Comparison of ENCODE assay signal across 8 cellular contexts in the genomic region with DNA sequence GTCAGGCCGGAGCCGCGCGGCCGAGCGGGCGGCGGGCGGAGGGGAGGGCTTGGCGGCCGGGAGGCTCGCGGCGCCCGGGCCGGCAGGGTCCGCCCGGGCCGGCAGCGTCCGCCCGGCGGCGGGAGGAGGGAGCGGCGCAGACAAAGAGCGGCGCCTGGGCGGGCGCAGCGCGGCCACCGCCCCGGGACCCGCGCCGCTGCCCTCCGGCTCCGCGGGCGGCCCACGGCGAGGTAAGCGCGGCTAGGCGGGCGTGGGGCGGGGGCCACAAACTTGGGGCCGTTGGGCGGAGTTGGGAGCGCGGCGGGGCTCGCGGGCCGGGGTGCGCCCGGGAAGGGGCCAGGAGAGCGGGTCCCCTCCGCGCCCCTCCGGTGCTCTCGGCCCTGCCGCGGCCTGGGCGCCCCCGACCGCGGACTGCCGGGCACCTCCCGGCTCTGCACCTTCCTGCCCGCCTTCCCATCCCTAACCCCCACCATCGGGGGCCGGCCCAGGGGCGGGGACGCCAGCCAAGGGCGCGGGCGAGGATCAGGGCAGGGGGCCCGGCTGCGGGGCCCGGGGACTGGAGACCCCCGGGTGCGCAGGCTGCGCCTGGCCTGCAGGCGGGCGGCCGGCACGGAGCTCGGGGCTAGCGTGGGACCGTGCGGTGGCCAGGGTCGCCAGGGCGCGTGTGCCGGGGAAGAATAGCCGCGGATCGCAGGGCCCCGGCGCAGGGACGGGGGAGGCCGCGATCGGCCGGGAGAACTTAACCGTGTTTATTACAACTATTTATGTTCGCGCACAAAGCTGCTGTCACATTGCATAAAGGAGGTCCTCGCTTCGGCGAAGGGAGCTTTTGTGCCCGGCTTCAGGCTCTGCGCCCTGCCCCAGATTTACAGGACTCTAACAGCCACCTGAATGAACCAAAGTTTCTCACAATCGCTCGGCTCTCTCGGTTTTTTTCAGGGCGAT. TPM values are rescaled to one million over a fixed set of nuclear protein-coding genes. Genes with fewer than 3 reads are reported as not detected.
DNase-seq lines count a peak whose midpoint lies in the region; ATAC-seq and TF ChIP-seq lines count a peak whose summit lies in the region.

TSS of gene NCK2 (plus strand) at position 4 of the 945 bp plus-strand sequence. CDS start 110,152 bp downstream, outside the sequence.

- H3K9me3 ChIP-seq in adipocyte (ENCODE audit: control insufficient read depth, low read length) = no peaks in the 10 kb centered on the region
- H3K9me3 ChIP-seq in left ventricle myocardium inferior (replicated peaks) = no peaks in the 10 kb centered on the region
- H3K9me3 ChIP-seq in prostate gland = no peaks in the 10 kb centered on the region

- H3K4me1 ChIP-seq in adipocyte (ENCODE audit: control insufficient read depth, insufficient read depth, low read length) (peaks cover 10% of the 10 kb centered on the region), left ventricle myocardium inferior (peaks cover 64% of the 10 kb centered on the region), prostate gland (replicated peaks) (no peaks in the 10 kb centered on the region)

- peak; percentile 38 for DNase-seq in stimulated activated CD4-positive, alpha-beta T cell treated with anti-CD3 and anti-CD28 coated beads, Interleukin-4, amount 100 ng/mL, for 1 hour
- DNase-seq in stimulated activated CD4-positive, alpha-beta T cell treated with anti-CD3 and anti-CD28 coated beads, Interleukin-15, amount 100 ng/mL, for 24 hours = no peak
- DNase-seq in NCI-H2227 (lab: John Stamatoyannopoulos, UW; ENCODE audit: unreplicated experiment) (peak; percentile 42), adipocyte (ENCODE audit: low read depth) (peak; percentile 68), left ventricle myocardium inferior (peak; percentile 19), prostate gland (ENCODE audit: low spot score) (peak; percentile 11), HPDE6-E6E7 (ENCODE audit: extremely low spot score) (no peak)

- H3K27me3 ChIP-seq in adipocyte (replicated peaks; ENCODE audit: control insufficient read depth, insufficient read depth, low read length) (peaks cover 5% of the 10 kb centered on the region), left ventricle myocardium inferior (ENCODE audit: low read depth) (no peaks in the 10 kb centered on the region), prostate gland (replicated peaks; ENCODE audit: insufficient read depth) (no peaks in the 10 kb centered on the region)

- H3K4me3 ChIP-seq in adipocyte (ENCODE audit: low read length) (peak within 1 kb of the TSS; percentile 87), left ventricle myocardium inferior (peak within 1 kb of the TSS; percentile 89), prostate gland (peak within 1 kb of the TSS; percentile 92 to 96)

- intact Hi-C loops in left ventricle myocardium inferior (cut with micrococcal nuclease) = no loop called here
- intact Hi-C loops in prostate gland (cut with DNase I) = loop anchor here (5.0 kb wide), 2 partner anchors 47 to 327 kb away; no protein-coding TSS in a partner anchor

- under 1% methylated on average over 96 of the region's 119 CpGs for WGBS in prostate gland

- no peaks in the 10 kb centered on the region for H3K36me3 ChIP-seq in adipocyte (ENCODE audit: control insufficient read depth, insufficient read depth, low read length, severe bottlenecking)
- no peaks in the 10 kb centered on the region for H3K36me3 ChIP-seq in left ventricle myocardium inferior
- H3K36me3 ChIP-seq in prostate gland = no peaks in the 10 kb centered on the region

- peak within 1 kb of the TSS; percentile 93 for H3K27ac ChIP-seq in left ventricle myocardium inferior (replicated peaks)
- H3K27ac ChIP-seq in prostate gland = peak within 1 kb of the TSS; percentile 89 to 92

- ATAC-seq in HG02588 (IDR thresholded peaks at IDR 0.05; ENCODE audit: unreplicated experiment) = peak; percentile 22

- H3K9ac ChIP-seq in adipocyte (ENCODE audit: low read length) = peak within 1 kb of the TSS; percentile 84

- peak; percentile 44 for TF ChIP-seq CTCF in left ventricle myocardium inferior (IDR thresholded peaks at IDR 0.05; ENCODE audit: borderline replicate concordance)
- peak in 1 of 4 experiments; percentile 33 for TF ChIP-seq CTCF in prostate gland (IDR thresholded peaks at IDR 0.05)

- peak; percentile 27 for TF ChIP-seq POLR2A in prostate gland (IDR thresholded peaks at IDR 0.05)

RNA-seq across cellular contexts. Expression of gene NCK2, which starts in this region (rescaled TPM):
- total RNA-seq in left ventricle myocardium inferior (24.7 TPM), prostate gland (100 to 1,000 TPM in 1 of 2 donors, 10 to 100 TPM in 1; 39.0 to 144 TPM)

Comparison
In these comparisons a context has a peak if more than half of its experiments do, and no peak if none do; other contexts are left out.
1. DNase-seq: peak in stimulated activated CD4-positive, alpha-beta T cell treated with anti-CD3 and anti-CD28 coated beads, Interleukin-4, amount 100 ng/mL, for 1 hour (single experiment), NCI-H2227 (single experiment), adipocyte (single experiment), left ventricle myocardium inferior (single experiment) and prostate gland (single experiment); none in stimulated activated CD4-positive, alpha-beta T cell treated with anti-CD3 and anti-CD28 coated beads, Interleukin-15, amount 100 ng/mL, for 24 hours (single experiment) and HPDE6-E6E7 (single experiment).
2. Peak in every context shown above with its lines, with median percentiles within 50 percentile points of each other: H3K4me3 ChIP-seq.